Comparison of ENCODE assay signal across 9 cellular contexts in genomic region chr9:122389799-122390481, GRCh38. TPM values are rescaled to one million over a fixed set of nuclear protein-coding genes. Genes with fewer than 3 reads are reported as not detected.
DNase-seq lines count a peak whose midpoint lies in the region; TF ChIP-seq lines count a peak whose summit lies in the region.
"Had no signal": no experiment of that assay in that cellular context is flagged by ENCODE, and none has a peak within 500 bp of the region (broad histone marks: within the 10 kb centered on the region; RNA-seq: fewer than 3 reads in every experiment).

No MANE protein-coding gene starts in this region.

- DNase-seq in DMS153 (lab: John Stamatoyannopoulos, UW) (peak; percentile 57), H7 (peak; percentile 30), NCI-H2196 (lab: John Stamatoyannopoulos, UW; ENCODE audit: unreplicated experiment) (peak; percentile 73), globus pallidus (ENCODE audit: low spot score) (peak; percentile 41), colonic mucosa (no peak), LoVo (ENCODE audit: low spot score) (no peak)
- DNase-seq in activated effector memory CD4-positive, alpha-beta T cell treated with anti-CD3 and anti-CD28 coated beads, Interleukin-2, amount 50 U/mL, for 16 hours = no peak
- DNase-seq in stimulated activated CD4-positive, alpha-beta T cell treated with anti-CD3 and anti-CD28 coated beads, Interleukin-2, amount 100 ng/mL, for 24 hours = no peak
- DNase-seq: NCI-H345 had no signal

- H3K27me3 ChIP-seq in H7 (ENCODE audit: control insufficient read depth, insufficient read depth, low read length) (no peaks in the 10 kb centered on the region), colonic mucosa (no peaks in the 10 kb centered on the region)

- no peaks in the 10 kb centered on the region for H3K4me1 ChIP-seq in colonic mucosa

- H3K9me3 ChIP-seq in colonic mucosa = no peaks in the 10 kb centered on the region

- no peak overlapping the region for H3K27ac ChIP-seq in colonic mucosa

- no peak overlapping the region for H3K4me3 ChIP-seq in H7 (ENCODE audit: insufficient read depth, low read depth, low read length)
- H3K4me3 ChIP-seq in colonic mucosa = no peak overlapping the region

- H3K36me3 ChIP-seq in H7 (replicated peaks; ENCODE audit: control insufficient read depth, insufficient read depth, low read length) (no peaks in the 10 kb centered on the region), colonic mucosa (no peaks in the 10 kb centered on the region)

- H3K9ac ChIP-seq in colonic mucosa (ENCODE audit: low read depth in 2 of 2, low read length in 2 of 2) = no peak overlapping the region

- intact Hi-C loops in colonic mucosa (cut with DNase I) = no loop called here

- no peak for TF ChIP-seq CTCF in colonic mucosa (IDR thresholded peaks at IDR 0.05)

RNA-seq across cellular contexts. Expression of gene PTGS1, which starts 19.1 kb away (rescaled TPM):
- total RNA-seq in H7 (2014; rRNA removed; shearing (Covaris generic)) = 0.69 and 1.1 TPM in 2 replicates
- total RNA-seq in colonic mucosa = 10 to 100 TPM in 1 of 2 donors, 1 to 10 TPM in 1; 6.2 to 26.7 TPM

Comparison
In these comparisons a context has a peak if more than half of its experiments do, and no peak if none do; other contexts are left out.
1. DNase-seq: peak in DMS153 (single experiment), H7 (single experiment), NCI-H2196 (single experiment) and globus pallidus (single experiment); none in activated effector memory CD4-positive, alpha-beta T cell treated with anti-CD3 and anti-CD28 coated beads, Interleukin-2, amount 50 U/mL, for 16 hours (single experiment), colonic mucosa (single experiment), LoVo (single experiment) and stimulated activated CD4-positive, alpha-beta T cell treated with anti-CD3 and anti-CD28 coated beads, Interleukin-2, amount 100 ng/mL, for 24 hours (0 of 2).